In the genomic region with DNA sequence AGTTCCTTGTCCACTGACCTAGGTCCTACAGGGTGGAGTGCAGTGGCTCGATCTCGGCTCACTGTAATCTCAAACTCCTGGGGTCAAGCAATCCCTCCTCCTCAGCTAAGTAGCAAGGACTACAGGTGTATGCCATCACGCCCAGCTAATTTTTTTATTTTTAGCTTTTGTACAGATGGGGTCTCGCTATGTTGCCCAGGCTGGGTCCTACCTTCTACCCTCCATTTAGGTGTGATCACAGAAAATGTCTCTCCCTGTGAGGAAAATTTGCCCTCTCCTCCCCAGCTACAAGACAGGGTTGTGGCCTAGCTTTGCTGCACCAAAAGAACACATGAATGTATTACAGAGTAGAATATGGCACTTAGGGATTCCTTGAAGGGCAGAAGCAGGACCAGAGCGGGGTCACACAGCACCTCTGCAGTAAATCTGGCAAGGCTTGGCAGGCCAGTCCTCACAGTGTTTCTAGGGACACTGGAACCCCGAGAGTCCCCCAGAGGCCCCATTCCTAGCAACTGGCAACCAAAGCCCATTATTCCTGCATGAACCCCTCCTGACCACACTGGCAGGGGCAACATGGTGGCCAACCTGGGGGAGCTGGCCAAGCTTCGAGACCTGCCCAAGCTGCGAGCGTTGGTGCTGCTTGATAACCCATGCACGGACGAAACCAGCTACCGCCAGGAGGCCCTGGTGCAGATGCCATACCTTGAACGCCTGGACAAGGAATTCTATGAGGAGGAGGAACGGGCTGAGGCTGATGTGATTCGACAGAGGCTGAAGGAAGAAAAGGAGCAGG, we compare ENCODE assay signal across 16 cellular contexts. TPM values are rescaled to one million over a fixed set of nuclear protein-coding genes. Genes with fewer than 3 reads are reported as not detected.
DNase-seq lines count a peak whose midpoint lies in the region; ATAC-seq and TF ChIP-seq lines count a peak whose summit lies in the region.
"Had no signal": no experiment of that assay in that cellular context is flagged by ENCODE, and none has a peak within 500 bp of the region (broad histone marks: within the 10 kb centered on the region; RNA-seq: fewer than 3 reads in every experiment).

No MANE protein-coding gene starts in this region.

- POLR2A ChIA-PET in activated CD8-positive, alpha-beta T cell treated with anti-CD3 and anti-CD28 coated beads, Interleukin-2, amount 10 ng/mL, durations not matched to agents 7 days and 5 days (lab: Charles Lee) = interaction anchor here (0.6 to 3.9 kb wide), 6 partner anchors 14 to 138 kb away, joined by 3 to 32 read pairs (median 4); a partner anchor contains a TSS

- no peak for TF ChIP-seq CTCF in type B pancreatic cell (conservative IDR thresholded peaks at IDR 0.05)

- no peaks in the 10 kb centered on the region for H3K36me3 Mint-ChIP-seq in activated naive CD8-positive, alpha-beta T cell
- H3K36me3 Mint-ChIP-seq in activated naive CD8-positive, alpha-beta T cell treated with anti-CD3 and anti-CD28 coated beads, Interleukin-2, amount 50 U/mL, for 24 hours (ENCODE audit: low read depth) = peaks cover 2% of the 10 kb centered on the region
- peaks cover 17% of the 10 kb centered on the region for H3K36me3 Mint-ChIP-seq in activated CD8-positive, alpha-beta T cell treated with anti-CD3 and anti-CD28 coated beads, Interleukin-2, amount 10 ng/mL, durations not matched to agents 7 days and 5 days (ENCODE audit: low read depth)
- H3K36me3 Mint-ChIP-seq in memory B cell (peaks cover 7% of the 10 kb centered on the region), type B pancreatic cell (peaks cover 7% of the 10 kb centered on the region)

- peak overlapping the region; percentile 82 for H3K27ac Mint-ChIP-seq in activated naive CD8-positive, alpha-beta T cell
- H3K27ac Mint-ChIP-seq in activated naive CD8-positive, alpha-beta T cell treated with anti-CD3 and anti-CD28 coated beads, Interleukin-2, amount 50 U/mL, for 24 hours = no peak overlapping the region
- H3K27ac Mint-ChIP-seq in activated CD8-positive, alpha-beta T cell treated with anti-CD3 and anti-CD28 coated beads, Interleukin-2, amount 10 ng/mL, durations not matched to agents 7 days and 5 days = no peak overlapping the region
- peak overlapping the region; percentile 25 for H3K27ac Mint-ChIP-seq in memory B cell
- no peak overlapping the region for H3K27ac Mint-ChIP-seq in type B pancreatic cell

- ATAC-seq in activated naive CD8-positive, alpha-beta T cell treated with anti-CD3 and anti-CD28 coated beads, Interleukin-2, amount 50 U/mL, for 24 hours = no peak
- no peak for ATAC-seq in activated CD8-positive, alpha-beta T cell treated with anti-CD3 and anti-CD28 coated beads, Interleukin-2, amount 10 ng/mL, durations not matched to agents 7 days and 5 days
- ATAC-seq in memory B cell (ENCODE audit: low read depth) = no peak
- ATAC-seq in GM21825 (IDR thresholded peaks at IDR 0.05; ENCODE audit: unreplicated experiment) = no peak
- ATAC-seq in GM19463 (IDR thresholded peaks at IDR 0.05; ENCODE audit: unreplicated experiment) = no peak
- no peak for ATAC-seq in HG02884 (IDR thresholded peaks at IDR 0.05; ENCODE audit: unreplicated experiment)
- ATAC-seq: Panc1, SK-N-SH treated with all-trans-retinoic acid at 6 μM for 48 hours had no signal

- no peaks in the 10 kb centered on the region for H3K27me3 Mint-ChIP-seq in activated naive CD8-positive, alpha-beta T cell
- H3K27me3 Mint-ChIP-seq in activated naive CD8-positive, alpha-beta T cell treated with anti-CD3 and anti-CD28 coated beads, Interleukin-2, amount 50 U/mL, for 24 hours = peaks cover 2% of the 10 kb centered on the region
- H3K27me3 Mint-ChIP-seq in activated CD8-positive, alpha-beta T cell treated with anti-CD3 and anti-CD28 coated beads, Interleukin-2, amount 10 ng/mL, durations not matched to agents 7 days and 5 days (ENCODE audit: low read depth) = peaks cover 5% of the 10 kb centered on the region
- H3K27me3 Mint-ChIP-seq in memory B cell = no peaks in the 10 kb centered on the region
- peaks cover 64% of the 10 kb centered on the region for H3K27me3 Mint-ChIP-seq in type B pancreatic cell

- DNase-seq in activated naive CD8-positive, alpha-beta T cell treated with anti-CD3 and anti-CD28 coated beads, Interleukin-2, amount 50 U/mL, for 24 hours = no peak
- no peak for DNase-seq in activated CD8-positive, alpha-beta T cell treated with anti-CD3 and anti-CD28 coated beads, Interleukin-2, amount 10 ng/mL, durations not matched to agents 7 days and 5 days
- DNase-seq in memory B cell (ENCODE audit: low spot score in 2 of 2) (no peak), type B pancreatic cell (ENCODE audit: extremely low spot score, unreplicated experiment) (no peak)
- DNase-seq: amniotic stem cell, H9, NCI-H1436, NCI-H82 had no signal

- CTCF ChIA-PET in activated CD8-positive, alpha-beta T cell treated with anti-CD3 and anti-CD28 coated beads, Interleukin-2, amount 10 ng/mL, durations not matched to agents 7 days and 5 days (lab: Charles Lee) = interaction anchor here (0.8 to 5.8 kb wide), 6 partner anchors 12 to 196 kb away, joined by 3 to 22 read pairs (median 14); a partner anchor contains a TSS

- no peaks in the 10 kb centered on the region for H3K9me3 Mint-ChIP-seq in activated naive CD8-positive, alpha-beta T cell (ENCODE audit: low read depth)
- no peaks in the 10 kb centered on the region for H3K9me3 Mint-ChIP-seq in activated naive CD8-positive, alpha-beta T cell treated with anti-CD3 and anti-CD28 coated beads, Interleukin-2, amount 50 U/mL, for 24 hours
- no peaks in the 10 kb centered on the region for H3K9me3 Mint-ChIP-seq in activated CD8-positive, alpha-beta T cell treated with anti-CD3 and anti-CD28 coated beads, Interleukin-2, amount 10 ng/mL, durations not matched to agents 7 days and 5 days (ENCODE audit: insufficient read depth)
- H3K9me3 Mint-ChIP-seq in memory B cell (no peaks in the 10 kb centered on the region), type B pancreatic cell (no peaks in the 10 kb centered on the region)
- H3K9me3 Mint-ChIP-seq: H9 had no signal

- H3K4me3 Mint-ChIP-seq in activated naive CD8-positive, alpha-beta T cell = no peak overlapping the region
- H3K4me3 Mint-ChIP-seq in activated naive CD8-positive, alpha-beta T cell treated with anti-CD3 and anti-CD28 coated beads, Interleukin-2, amount 50 U/mL, for 24 hours = no peak overlapping the region
- H3K4me3 Mint-ChIP-seq in activated CD8-positive, alpha-beta T cell treated with anti-CD3 and anti-CD28 coated beads, Interleukin-2, amount 10 ng/mL, durations not matched to agents 7 days and 5 days = peak overlapping the region; percentile 53
- peak overlapping the region; percentile 47 for H3K4me3 Mint-ChIP-seq in memory B cell
- peak overlapping the region; percentile 79 for H3K4me3 Mint-ChIP-seq in type B pancreatic cell

- peaks cover 29% of the 10 kb centered on the region for H3K4me1 Mint-ChIP-seq in activated naive CD8-positive, alpha-beta T cell (ENCODE audit: low read depth)
- peaks cover 26% of the 10 kb centered on the region for H3K4me1 Mint-ChIP-seq in activated naive CD8-positive, alpha-beta T cell treated with anti-CD3 and anti-CD28 coated beads, Interleukin-2, amount 50 U/mL, for 24 hours
- H3K4me1 Mint-ChIP-seq in activated CD8-positive, alpha-beta T cell treated with anti-CD3 and anti-CD28 coated beads, Interleukin-2, amount 10 ng/mL, durations not matched to agents 7 days and 5 days (ENCODE audit: low read depth) = peaks cover 39% of the 10 kb centered on the region
- peaks cover 25% of the 10 kb centered on the region for H3K4me1 Mint-ChIP-seq in memory B cell
- peaks cover 9% of the 10 kb centered on the region for H3K4me1 Mint-ChIP-seq in type B pancreatic cell (ENCODE audit: unreplicated experiment)

RNA-seq across cellular contexts. Expression of a gene that starts 2.0 kb away (rescaled TPM):
- total RNA-seq in activated CD8-positive, alpha-beta T cell treated with anti-CD3 and anti-CD28 coated beads, Interleukin-2, amount 10 ng/mL, durations not matched to agents 7 days and 5 days = 100 to 1,000 TPM; 133 to 141 TPM
- total RNA-seq in type B pancreatic cell (ENCODE audit: low replicate concordance) = 32.2 and 33.1 TPM in 2 replicates

RNA-seq across cellular contexts. Expression of a gene that starts 7.7 kb away (rescaled TPM):
- total RNA-seq in activated CD8-positive, alpha-beta T cell treated with anti-CD3 and anti-CD28 coated beads, Interleukin-2, amount 10 ng/mL, durations not matched to agents 7 days and 5 days = 1 to 10 TPM; 6.5 to 8.6 TPM
- 10.1 and 20.0 TPM in 2 replicates for total RNA-seq in type B pancreatic cell (ENCODE audit: low replicate concordance)

RNA-seq across cellular contexts. Expression of a gene that starts 15.4 kb away (rescaled TPM):
- total RNA-seq in activated CD8-positive, alpha-beta T cell treated with anti-CD3 and anti-CD28 coated beads, Interleukin-2, amount 10 ng/mL, durations not matched to agents 7 days and 5 days = 10 to 100 TPM; 21.6 to 24.5 TPM
- total RNA-seq in type B pancreatic cell (ENCODE audit: low replicate concordance) = 131 and 139 TPM in 2 replicates

RNA-seq across cellular contexts. Expression of a gene that starts 31.3 kb away (rescaled TPM):
- not detected for total RNA-seq in activated CD8-positive, alpha-beta T cell treated with anti-CD3 and anti-CD28 coated beads, Interleukin-2, amount 10 ng/mL, durations not matched to agents 7 days and 5 days
- total RNA-seq in type B pancreatic cell (ENCODE audit: low replicate concordance) = not detected in 2 replicates
- total RNA-seq: H9, lung microvascular endothelial cell, right atrium auricular region had no signal

RNA-seq across cellular contexts. Expression of a gene that starts 31.5 kb away (rescaled TPM):
- total RNA-seq in activated CD8-positive, alpha-beta T cell treated with anti-CD3 and anti-CD28 coated beads, Interleukin-2, amount 10 ng/mL, durations not matched to agents 7 days and 5 days = 100 to 1,000 TPM; 184 to 185 TPM
- 220 and 275 TPM in 2 replicates for total RNA-seq in type B pancreatic cell (ENCODE audit: low replicate concordance)

Comparison
In these comparisons a context has a peak if more than half of its experiments do, and no peak if none do; other contexts are left out.
1. H3K27ac Mint-ChIP-seq: peak in activated naive CD8-positive, alpha-beta T cell (single experiment) and memory B cell (single experiment); none in activated naive CD8-positive, alpha-beta T cell treated with anti-CD3 and anti-CD28 coated beads, Interleukin-2, amount 50 U/mL, for 24 hours (single experiment), activated CD8-positive, alpha-beta T cell treated with anti-CD3 and anti-CD28 coated beads, Interleukin-2, amount 10 ng/mL, durations not matched to agents 7 days and 5 days (single experiment) and type B pancreatic cell (single experiment).
2. H3K4me3 Mint-ChIP-seq: peak in activated CD8-positive, alpha-beta T cell treated with anti-CD3 and anti-CD28 coated beads, Interleukin-2, amount 10 ng/mL, durations not matched to agents 7 days and 5 days (single experiment), memory B cell (single experiment) and type B pancreatic cell (single experiment); none in activated naive CD8-positive, alpha-beta T cell (single experiment) and activated naive CD8-positive, alpha-beta T cell treated with anti-CD3 and anti-CD28 coated beads, Interleukin-2, amount 50 U/mL, for 24 hours (single experiment).